Comparison of ENCODE assay signal across 16 cellular contexts in the genomic region with DNA sequence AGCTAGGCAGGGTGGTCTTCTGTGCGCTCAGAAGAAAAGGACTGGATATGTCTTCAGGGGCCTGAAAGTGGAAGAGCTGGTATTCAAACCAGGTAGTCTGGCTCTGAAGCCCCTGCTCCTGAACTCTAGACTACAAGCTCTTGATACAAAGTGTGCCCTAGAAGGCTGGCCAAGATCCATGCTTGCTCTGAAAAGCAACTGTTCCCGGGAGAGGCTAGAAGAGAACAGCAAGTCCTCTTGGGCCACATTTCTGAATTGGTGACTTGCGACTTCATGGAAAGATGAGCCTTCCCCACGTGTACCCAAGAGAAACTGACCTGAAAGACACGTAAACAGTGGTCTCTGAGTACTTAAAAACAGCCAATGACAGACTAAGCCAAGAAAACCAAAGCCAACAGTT.
"Had no signal": no experiment of that assay in that cellular context is flagged by ENCODE, and none has a peak within 500 bp of the region (broad histone marks: within the 10 kb centered on the region; RNA-seq: fewer than 3 reads in every experiment).

No MANE protein-coding gene starts in this region.

- H3K27ac ChIP-seq: brain microvascular endothelial cell, SJCRH30 had no signal

- FAIRE-seq: endothelial cell of umbilical vein, small intestine had no signal

- ATAC-seq: activated CD8-positive, alpha-beta T cell treated with anti-CD3 and anti-CD28 coated beads for 36 hours; left cardiac atrium; mucosa of descending colon; naive thymus-derived CD4-positive, alpha-beta T cell; right cardiac atrium had no signal

- H3K4me1 ChIP-seq: SJCRH30 had no signal

- DNase-seq: activated CD4-positive, alpha-beta T cell treated with anti-CD3 and anti-CD28 coated beads for 4 hours; activated CD8-positive, alpha-beta T cell treated with anti-CD3 and anti-CD28 coated beads for 36 hours; activated naive CD8-positive, alpha-beta T cell treated with anti-CD3 and anti-CD28 coated beads, Interleukin-2, amount 10 ng/mL, durations not matched to agents 7 days and 5 days; brain microvascular endothelial cell; foreskin fibroblast; left cardiac atrium; mucosa of descending colon; naive thymus-derived CD4-positive, alpha-beta T cell; right cardiac atrium; SJCRH30; small intestine; stimulated activated CD4-positive, alpha-beta T cell treated with anti-CD3 and anti-CD28 coated beads, Interleukin-4, amount 100 ng/mL, for 4 hours; stimulated activated CD8-positive, alpha-beta memory T cell treated with anti-CD3 and anti-CD28 coated beads, Interleukin-4, amount 100 ng/mL, for 48 hours; stimulated activated naive CD4-positive, alpha-beta T cell treated with Interleukin-2 at 50 U/mL for 16 hours; T-helper 2 cell had no signal

- H3K36me3 ChIP-seq: brain microvascular endothelial cell, SJCRH30 had no signal

- H3K27me3 ChIP-seq: brain microvascular endothelial cell had no signal

- H3K4me3 ChIP-seq: mucosa of descending colon, SJCRH30 had no signal
